ENCODE assay signal across 8 cellular contexts in the genomic region with DNA sequence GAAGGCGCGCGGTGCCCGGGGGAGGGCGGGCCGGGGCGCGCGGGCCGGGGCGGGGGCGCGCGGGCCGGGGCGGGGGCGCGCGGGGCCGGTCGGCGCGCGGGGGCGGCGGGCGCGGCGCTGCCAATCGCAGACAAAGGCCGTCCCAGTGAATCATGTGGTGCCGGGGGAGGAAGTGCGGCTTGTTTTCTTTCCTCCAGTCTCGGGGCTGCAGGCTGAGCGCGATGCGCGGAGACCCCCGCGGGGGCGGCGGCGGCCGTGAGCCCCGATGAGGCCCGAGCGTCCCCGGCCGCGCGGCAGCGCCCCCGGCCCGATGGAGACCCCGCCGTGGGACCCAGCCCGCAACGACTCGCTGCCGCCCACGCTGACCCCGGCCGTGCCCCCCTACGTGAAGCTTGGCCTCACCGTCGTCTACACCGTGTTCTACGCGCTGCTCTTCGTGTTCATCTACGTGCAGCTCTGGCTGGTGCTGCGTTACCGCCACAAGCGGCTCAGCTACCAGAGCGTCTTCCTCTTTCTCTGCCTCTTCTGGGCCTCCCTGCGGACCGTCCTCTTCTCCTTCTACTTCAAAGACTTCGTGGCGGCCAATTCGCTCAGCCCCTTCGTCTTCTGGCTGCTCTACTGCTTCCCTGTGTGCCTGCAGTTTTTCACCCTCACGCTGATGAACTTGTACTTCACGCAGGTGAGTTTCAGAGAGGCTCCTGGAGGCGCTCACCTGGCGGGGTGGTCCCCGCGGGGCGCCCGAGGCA. TPM values are rescaled to one million over a fixed set of nuclear protein-coding genes. Genes with fewer than 3 reads are reported as not detected.
DNase-seq lines count a peak whose midpoint lies in the region; ATAC-seq, FAIRE-seq and TF ChIP-seq lines count a peak whose summit lies in the region.

A gene with protein sequence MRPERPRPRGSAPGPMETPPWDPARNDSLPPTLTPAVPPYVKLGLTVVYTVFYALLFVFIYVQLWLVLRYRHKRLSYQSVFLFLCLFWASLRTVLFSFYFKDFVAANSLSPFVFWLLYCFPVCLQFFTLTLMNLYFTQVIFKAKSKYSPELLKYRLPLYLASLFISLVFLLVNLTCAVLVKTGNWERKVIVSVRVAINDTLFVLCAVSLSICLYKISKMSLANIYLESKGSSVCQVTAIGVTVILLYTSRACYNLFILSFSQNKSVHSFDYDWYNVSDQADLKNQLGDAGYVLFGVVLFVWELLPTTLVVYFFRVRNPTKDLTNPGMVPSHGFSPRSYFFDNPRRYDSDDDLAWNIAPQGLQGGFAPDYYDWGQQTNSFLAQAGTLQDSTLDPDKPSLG (plus strand): TSS at position 182 of the 746 bp plus-strand sequence. CDS start 84 bp downstream, at position 266.

- peak within 1 kb of the TSS; percentile 97 for H3K4me3 Mint-ChIP-seq in activated naive CD8-positive, alpha-beta T cell treated with anti-CD3 and anti-CD28 coated beads, Interleukin-2, amount 50 U/mL, for 24 hours

- TF ChIP-seq EP300 in SK-N-SH (IDR thresholded peaks at IDR 0.05; ENCODE audit: borderline replicate concordance in 1 of 2, low read depth in 1 of 2, low read length in 1 of 2) = no peak

- H4K20me1 ChIP-seq in SK-N-SH (ENCODE audit: insufficient read depth) = no peaks in the 10 kb centered on the region

- TF ChIP-seq CTCF in SK-N-SH (IDR thresholded peaks at IDR 0.05) (no peak), heart right ventricle (IDR thresholded peaks at IDR 0.05) (no peak)

- POLR2A ChIA-PET in SK-N-SH (lab: Yijun Ruan, JAX) = no interaction called here

- H2AFZ ChIP-seq in SK-N-SH (ENCODE audit: low read depth) = peak within 1 kb of the TSS; percentile 99

- H3K27me3 Mint-ChIP-seq in activated naive CD8-positive, alpha-beta T cell treated with anti-CD3 and anti-CD28 coated beads, Interleukin-2, amount 50 U/mL, for 24 hours = peaks cover 33% of the 10 kb centered on the region

- ATAC-seq in GM19455 (IDR thresholded peaks at IDR 0.05; ENCODE audit: unreplicated experiment) = peak; percentile 51
- ATAC-seq in HG03571 (IDR thresholded peaks at IDR 0.05; ENCODE audit: unreplicated experiment) = peak; percentile 56
- ATAC-seq in activated naive CD8-positive, alpha-beta T cell treated with anti-CD3 and anti-CD28 coated beads, Interleukin-2, amount 50 U/mL, for 24 hours = peak; percentile 75
- ATAC-seq in heart right ventricle = peak; percentile 23 to 80 (median 52)

- peaks cover 28% of the 10 kb centered on the region for H3K4me1 Mint-ChIP-seq in activated naive CD8-positive, alpha-beta T cell treated with anti-CD3 and anti-CD28 coated beads, Interleukin-2, amount 50 U/mL, for 24 hours

- H3K27ac ChIP-seq in SK-N-SH (ENCODE audit: low read depth in 2 of 2, low read length in 1 of 2) = peak within 1 kb of the TSS in 1 of 2 experiments; percentile 48; a peak in 1 of 4 replicates
- H3K27ac ChIP-seq in heart right ventricle = peak within 1 kb of the TSS in 9 of 10 donors; percentile 22 to 90 (median 59)

- H3K4me1 ChIP-seq in SK-N-SH (ENCODE audit: control insufficient read depth in 1 of 2, insufficient read depth in 2 of 2, low read depth in 1 of 2, low read length in 1 of 2) (peaks cover 10 to 21% of the 10 kb centered on the region in 2 experiments; a peak in 3 of 4 replicates), heart right ventricle (peaks cover 6 to 53% (median 33%) of the 10 kb centered on the region in 9 donors)

- no peak for FAIRE-seq in urothelium cell line (lab: Jason Lieb, UNC)

- H3K27me3 ChIP-seq in SK-N-SH (ENCODE audit: insufficient read depth) (0 out of 2 replicates have a peak, but pooled peaks cover 4% of the 10 kb centered on the region), heart right ventricle (peaks cover 0 to 24% (median 0%) of the 10 kb centered on the region in 7 donors)

- H3K79me2 ChIP-seq in SK-N-SH (ENCODE audit: insufficient read depth) = no peaks in the 10 kb centered on the region; the same call in 1 of the 2 replicates

- H3K4me3 ChIP-seq in SK-N-SH (ENCODE audit: low read depth in 2 of 2, low read length in 1 of 2) (peak within 1 kb of the TSS; percentile 77 to 95), heart right ventricle (peak within 1 kb of the TSS; percentile 38 to 97 (median 76))

- H3K9me3 ChIP-seq in SK-N-SH (no peaks in the 10 kb centered on the region), heart right ventricle (no peaks in the 10 kb centered on the region)

- no peaks in the 10 kb centered on the region for H3K9me3 Mint-ChIP-seq in activated naive CD8-positive, alpha-beta T cell treated with anti-CD3 and anti-CD28 coated beads, Interleukin-2, amount 50 U/mL, for 24 hours

- H3K9me2 ChIP-seq in SK-N-SH = no peaks in the 10 kb centered on the region

- intact Hi-C loops in heart right ventricle (cut with DNase I) (loop anchor here in 2 of 10 donors (5.0 to 10.0 kb wide), 2 partner anchors 140 to 142 kb away; a partner anchor contains a TSS), posterior cingulate gyrus (cut with DNase I) (loop anchor here (2.0 kb wide), 1 partner anchor 138 kb away; a partner anchor contains a TSS)

- CTCF ChIA-PET in SK-N-SH (lab: Yijun Ruan, JAX) = no interaction called here

- DNase-seq in COR-L47 (lab: John Stamatoyannopoulos, UW) (peak; percentile 46), SK-N-SH (peak; percentile 94), heart right ventricle (peak; percentile 45 to 58), posterior cingulate gyrus (peak; percentile 56 to 94 (median 68)), urothelium cell line (ENCODE audit: low spot score) (peak; percentile 92)
- peak; percentile 67 for DNase-seq in activated naive CD8-positive, alpha-beta T cell treated with anti-CD3 and anti-CD28 coated beads, Interleukin-2, amount 50 U/mL, for 24 hours

- H3K36me3 Mint-ChIP-seq in activated naive CD8-positive, alpha-beta T cell treated with anti-CD3 and anti-CD28 coated beads, Interleukin-2, amount 50 U/mL, for 24 hours (ENCODE audit: low read depth) = peaks cover 5% of the 10 kb centered on the region

- H3K27ac Mint-ChIP-seq in activated naive CD8-positive, alpha-beta T cell treated with anti-CD3 and anti-CD28 coated beads, Interleukin-2, amount 50 U/mL, for 24 hours = peak within 1 kb of the TSS; percentile 81

- peak within 1 kb of the TSS; percentile 65 for H3K9ac ChIP-seq in SK-N-SH

- peak within 1 kb of the TSS; percentile 100 for H3K4me2 ChIP-seq in SK-N-SH

- WGBS in SK-N-SH (ENCODE audit: low lambda C conversion rate) = 2% methylated on average over 25 of the region's 89 CpGs
- 0 to 1% methylated on average over 52 to 78 of the region's 89 CpGs for WGBS in heart right ventricle, 2 donors

- no peaks in the 10 kb centered on the region for H3K36me3 ChIP-seq in SK-N-SH (replicated peaks in 1 of 2; ENCODE audit: control insufficient read depth in 1 of 2, insufficient read depth in 2 of 2, low read length in 1 of 2)
- H3K36me3 ChIP-seq in heart right ventricle = peaks cover 0 to 10% (median 0%) of the 10 kb centered on the region in 9 donors

- peaks cover 5% of the 10 kb centered on the region for H3F3A ChIP-seq in SK-N-SH (replicated peaks; ENCODE audit: insufficient read depth)

- TF ChIP-seq RAD21 in SK-N-SH (IDR thresholded peaks at IDR 0.05; ENCODE audit: low read length) = no peak

TF ChIP-seq in SK-N-SH, 30 proteins besides CTCF, POLR2A, EP300 and RAD21 (continues in another document):
- TF ChIP-seq GABPA (IDR thresholded peaks at IDR 0.05; ENCODE audit: low read depth) (no peak), CHD2 (IDR thresholded peaks at IDR 0.05; ENCODE audit: low read length, partially characterized antibody) (no peak), FOXM1 (IDR thresholded peaks at IDR 0.05; ENCODE audit: low read depth) (no peak), RCOR1 (IDR thresholded peaks at IDR 0.05; ENCODE audit: low read length) (no peak), TEAD4 (IDR thresholded peaks at IDR 0.05; ENCODE audit: borderline replicate concordance, insufficient read depth) (no peak), EZH2phosphoT487 (IDR thresholded peaks at IDR 0.05; ENCODE audit: borderline replicate concordance, low read depth) (no peak), ELF1 (IDR thresholded peaks at IDR 0.05) (no peak), MXI1 (IDR thresholded peaks at IDR 0.05; ENCODE audit: low read depth, low read length) (peak; percentile 34), NRF1 (IDR thresholded peaks at IDR 0.05; ENCODE audit: low read depth, low read length) (no peak)
- TF ChIP-seq, protein P1, sequence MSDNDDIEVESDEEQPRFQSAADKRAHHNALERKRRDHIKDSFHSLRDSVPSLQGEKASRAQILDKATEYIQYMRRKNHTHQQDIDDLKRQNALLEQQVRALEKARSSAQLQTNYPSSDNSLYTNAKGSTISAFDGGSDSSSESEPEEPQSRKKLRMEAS (IDR thresholded peaks at IDR 0.05; ENCODE audit: low read depth) = peak; percentile 23
- TF ChIP-seq, protein P2, sequence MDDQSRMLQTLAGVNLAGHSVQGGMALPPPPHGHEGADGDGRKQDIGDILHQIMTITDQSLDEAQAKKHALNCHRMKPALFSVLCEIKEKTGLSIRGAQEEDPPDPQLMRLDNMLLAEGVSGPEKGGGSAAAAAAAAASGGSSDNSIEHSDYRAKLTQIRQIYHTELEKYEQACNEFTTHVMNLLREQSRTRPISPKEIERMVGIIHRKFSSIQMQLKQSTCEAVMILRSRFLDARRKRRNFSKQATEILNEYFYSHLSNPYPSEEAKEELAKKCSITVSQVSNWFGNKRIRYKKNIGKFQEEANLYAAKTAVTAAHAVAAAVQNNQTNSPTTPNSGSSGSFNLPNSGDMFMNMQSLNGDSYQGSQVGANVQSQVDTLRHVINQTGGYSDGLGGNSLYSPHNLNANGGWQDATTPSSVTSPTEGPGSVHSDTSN (IDR thresholded peaks at IDR 0.05) = 0 out of 2 replicates have a peak, but pooled peaks have one; percentile 3
- TF ChIP-seq, protein P3, sequence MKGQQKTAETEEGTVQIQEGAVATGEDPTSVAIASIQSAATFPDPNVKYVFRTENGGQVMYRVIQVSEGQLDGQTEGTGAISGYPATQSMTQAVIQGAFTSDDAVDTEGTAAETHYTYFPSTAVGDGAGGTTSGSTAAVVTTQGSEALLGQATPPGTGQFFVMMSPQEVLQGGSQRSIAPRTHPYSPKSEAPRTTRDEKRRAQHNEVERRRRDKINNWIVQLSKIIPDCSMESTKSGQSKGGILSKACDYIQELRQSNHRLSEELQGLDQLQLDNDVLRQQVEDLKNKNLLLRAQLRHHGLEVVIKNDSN (IDR thresholded peaks at IDR 0.05; ENCODE audit: borderline replicate concordance, low read depth) = peak; percentile 54; the same call in 1 of the 2 replicates

RNA-seq across cellular contexts. Expression of the gene that starts here (rescaled TPM):
- polyA plus RNA-seq in SK-N-SH (2012; rRNA removed) = 4.9 and 7.0 TPM in 2 replicates
- 9.9 and 10.6 TPM in 2 replicates for polyA plus RNA-seq in SK-N-SH (2012; cell fraction: cytosol; rRNA removed)
- polyA plus RNA-seq in SK-N-SH (2012; cell fraction: nucleus; rRNA removed) = 2.9 and 4.0 TPM in 2 replicates
- 10 to 100 TPM; 24.5 to 51.4 (median 35.5) TPM for total RNA-seq in heart right ventricle
- 10 to 100 TPM; 10.6 to 15.0 TPM for polyA plus RNA-seq in heart right ventricle
